In the genomic region with DNA sequence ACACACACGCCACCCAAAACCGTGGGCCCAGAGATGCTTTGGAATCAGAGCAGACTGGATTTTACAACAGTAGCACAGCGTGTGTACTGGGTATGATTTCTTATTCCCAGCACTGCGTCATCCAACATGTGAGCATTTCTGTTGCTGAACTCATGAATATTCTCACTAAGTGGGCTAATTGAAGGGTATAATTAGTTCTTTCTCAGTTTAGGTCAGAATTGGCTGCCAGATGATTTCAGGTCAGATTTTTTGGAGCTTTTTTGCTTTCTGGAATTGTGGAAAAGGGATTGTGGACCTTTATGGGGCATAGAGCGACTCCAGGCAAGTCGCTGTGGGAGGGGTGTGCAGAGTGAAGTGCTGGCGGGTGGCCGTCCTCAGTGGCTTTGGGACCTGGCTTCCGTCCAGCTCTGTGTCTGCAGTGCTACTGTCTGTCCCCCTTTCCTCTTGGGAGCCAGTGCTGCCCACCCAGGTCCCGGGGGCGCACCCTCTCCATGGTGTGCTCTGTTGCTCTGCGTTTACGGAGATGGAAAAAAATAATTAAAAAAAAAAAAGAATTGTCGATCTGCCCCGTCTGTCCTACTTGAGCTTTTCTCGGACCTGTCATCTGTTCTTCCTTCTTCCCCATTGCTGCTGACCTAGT, we compare ENCODE assay signal across 13 cellular contexts. TPM values are rescaled to one million over a fixed set of nuclear protein-coding genes. Genes with fewer than 3 reads are reported as not detected.
DNase-seq lines count a peak whose midpoint lies in the region; ATAC-seq and TF ChIP-seq lines count a peak whose summit lies in the region.
"Had no signal": no experiment of that assay in that cellular context is flagged by ENCODE, and none has a peak within 500 bp of the region (broad histone marks: within the 10 kb centered on the region; RNA-seq: fewer than 3 reads in every experiment).

No MANE protein-coding gene starts in this region.

- H3K4me2 ChIP-seq in DOHH2 (ENCODE audit: low read length) (peak overlapping the region; percentile 72), hepatocyte (peak overlapping the region; percentile 52), skeletal muscle satellite cell (ENCODE audit: low read length) (peak overlapping the region; percentile 57)
- H3K4me2 ChIP-seq: PC-9 had no signal

- H3K27me3 ChIP-seq in DOHH2 (ENCODE audit: control insufficient read depth, low read length) (no peaks in the 10 kb centered on the region), hepatocyte (no peaks in the 10 kb centered on the region), skeletal muscle satellite cell (ENCODE audit: control insufficient read depth, insufficient read depth, low read length) (no peaks in the 10 kb centered on the region)

- H3K9me2 ChIP-seq in DOHH2 (replicated peaks; ENCODE audit: control insufficient read depth, low read length) = no peaks in the 10 kb centered on the region
- no peaks in the 10 kb centered on the region for H3K9me2 ChIP-seq in hepatocyte (replicated peaks; ENCODE audit: insufficient read depth)

- peaks cover 100% of the 10 kb centered on the region for H3K79me2 ChIP-seq in DOHH2 (ENCODE audit: control insufficient read depth, low read length)
- H3K79me2 ChIP-seq in hepatocyte = peaks cover 100% of the 10 kb centered on the region

- H3K36me3 ChIP-seq in DOHH2 (ENCODE audit: control insufficient read depth, low read length) (peaks cover 14% of the 10 kb centered on the region), hepatocyte (replicated peaks; ENCODE audit: insufficient read depth, low read depth) (no peaks in the 10 kb centered on the region), skeletal muscle satellite cell (ENCODE audit: insufficient read depth, low read length) (peaks cover 6% of the 10 kb centered on the region)

- DNase-seq in caudate nucleus (lab: John Stamatoyannopoulos, UW) (peak in 25 of 61 donors; percentile 10 to 63 (median 30)), hepatocyte (ENCODE audit: low spot score) (no peak), activated T-cell treated with anti-CD3 and anti-CD28 coated beads for 4 hours (no peak)
- no peak for DNase-seq in stimulated activated CD4-positive, alpha-beta T cell treated with anti-CD3 and anti-CD28 coated beads, Interleukin-2, amount 100 ng/mL, for 48 hours
- DNase-seq in activated CD8-positive, alpha-beta memory T cell treated with anti-CD3 and anti-CD28 coated beads, Interleukin-2, amount 50 U/mL, for 48 hours = no peak
- DNase-seq: activated CD4-positive, alpha-beta memory T cell treated with anti-CD3 and anti-CD28 coated beads for 36 hours; activated gamma-delta T cell treated with Interleukin-2 at 50 U/mL for 16 hours; islet precursor cell; PC-9; stimulated activated CD8-positive, alpha-beta memory T cell treated with anti-CD3 and anti-CD28 coated beads, Interleukin-4, amount 100 ng/mL, for 48 hours had no signal

- TF ChIP-seq CTCF in DOHH2 (IDR thresholded peaks at IDR 0.05; ENCODE audit: low read depth, low read length, poor library complexity, severe bottlenecking) (no peak), hepatocyte (IDR thresholded peaks at IDR 0.05; ENCODE audit: poor library complexity) (no peak)

- no peaks in the 10 kb centered on the region for H3F3A ChIP-seq in DOHH2 (ENCODE audit: control insufficient read depth, insufficient read depth)

- H2AFZ ChIP-seq in hepatocyte = no peak overlapping the region
- H2AFZ ChIP-seq: PC-9 had no signal

- H3K27ac ChIP-seq in DOHH2 (ENCODE audit: low read depth, low read length) (no peak overlapping the region), caudate nucleus (ENCODE audit: low read depth, low read length) (peak overlapping the region; percentile 24), hepatocyte (peak overlapping the region; percentile 76)
- H3K27ac ChIP-seq: PC-9 had no signal

- H3K9me3 ChIP-seq in DOHH2 (ENCODE audit: control insufficient read depth, insufficient read depth, low read length) (no peaks in the 10 kb centered on the region), hepatocyte (ENCODE audit: low read depth) (no peaks in the 10 kb centered on the region), skeletal muscle satellite cell (replicated peaks; ENCODE audit: low read length) (no peaks in the 10 kb centered on the region)

- no peak for ATAC-seq in GM19452 (IDR thresholded peaks at IDR 0.05; ENCODE audit: unreplicated experiment)

- H4K20me1 ChIP-seq in DOHH2 (ENCODE audit: control insufficient read depth, insufficient read depth, low read depth, low read length) (peaks cover 36% of the 10 kb centered on the region), hepatocyte (ENCODE audit: insufficient read depth, poor library complexity, severe bottlenecking) (peaks cover 89% of the 10 kb centered on the region)

- peak overlapping the region; percentile 17 for H3K9ac ChIP-seq in skeletal muscle satellite cell (ENCODE audit: low read depth, low read length)

- peaks cover 68% of the 10 kb centered on the region for H3K4me1 ChIP-seq in DOHH2 (ENCODE audit: control insufficient read depth, low read length)
- peaks cover 6% of the 10 kb centered on the region for H3K4me1 ChIP-seq in hepatocyte (ENCODE audit: insufficient read depth)
- peaks cover 25% of the 10 kb centered on the region for H3K4me1 ChIP-seq in skeletal muscle satellite cell (ENCODE audit: control insufficient read depth, insufficient read depth, low read length)

- peak overlapping the region; percentile 57 for H3K4me3 ChIP-seq in DOHH2 (ENCODE audit: low read length)
- H3K4me3 ChIP-seq in hepatocyte = no peak overlapping the region
- H3K4me3 ChIP-seq in skeletal muscle satellite cell (ENCODE audit: low read length) = peak overlapping the region; percentile 24
- H3K4me3 ChIP-seq: PC-9 had no signal

- 88% methylated on average over 16 of the region's 16 CpGs for WGBS in hepatocyte (ENCODE audit: low lambda C conversion rate, missing lambda C conversion rate)

RNA-seq across cellular contexts. Expression of gene FOXK2, which starts 25.0 kb away (rescaled TPM):
- total RNA-seq in hepatocyte = 30.2 and 40.9 TPM in 2 replicates
- polyA plus RNA-seq in hepatocyte = 29.5 and 37.7 TPM in 2 replicates
- total RNA-seq in skeletal muscle satellite cell (2012; rRNA removed) = 23.2 and 26.4 TPM in 2 replicates
